7 cellular contexts compared by ENCODE assay signal in the genomic region with DNA sequence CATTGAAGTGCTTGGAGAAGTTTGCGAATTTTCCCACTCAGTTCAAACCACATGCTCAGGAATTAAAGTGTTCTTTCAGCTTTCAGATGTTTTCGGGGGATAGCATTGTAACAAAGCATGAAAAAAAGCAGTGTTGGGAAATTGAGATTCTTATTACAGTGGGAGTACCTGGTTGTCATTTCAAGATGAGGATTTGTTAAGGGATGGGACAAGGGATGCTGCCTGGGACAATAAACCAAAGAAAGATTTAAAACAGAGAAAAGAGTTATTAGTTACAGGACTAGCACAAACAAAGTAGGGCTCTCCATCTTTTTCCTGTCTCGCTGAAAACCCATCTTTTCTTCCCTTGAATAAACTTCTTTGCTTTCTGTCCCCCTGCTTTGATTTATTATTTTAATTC.
"Had no signal": no experiment of that assay in that cellular context is flagged by ENCODE, and none has a peak within 500 bp of the region (broad histone marks: within the 10 kb centered on the region; RNA-seq: fewer than 3 reads in every experiment).

No MANE protein-coding gene starts in this region.

- H3K4me3 ChIP-seq: GM23248 had no signal

- H3K4me3 Mint-ChIP-seq: H9, IgD-negative memory B cell had no signal

- ATAC-seq: HepG2 had no signal

- H3K27ac Mint-ChIP-seq: H9, IgD-negative memory B cell had no signal

- H3K36me3 Mint-ChIP-seq: IgD-negative memory B cell had no signal

- H3K27ac ChIP-seq: GM23248, HL-60 had no signal

- H3K4me1 Mint-ChIP-seq: IgD-negative memory B cell had no signal

- DNase-seq: H9, HCEC 1CT, KBM-7 had no signal
